ENCODE assay signal across 21 cellular contexts in the genomic region with DNA sequence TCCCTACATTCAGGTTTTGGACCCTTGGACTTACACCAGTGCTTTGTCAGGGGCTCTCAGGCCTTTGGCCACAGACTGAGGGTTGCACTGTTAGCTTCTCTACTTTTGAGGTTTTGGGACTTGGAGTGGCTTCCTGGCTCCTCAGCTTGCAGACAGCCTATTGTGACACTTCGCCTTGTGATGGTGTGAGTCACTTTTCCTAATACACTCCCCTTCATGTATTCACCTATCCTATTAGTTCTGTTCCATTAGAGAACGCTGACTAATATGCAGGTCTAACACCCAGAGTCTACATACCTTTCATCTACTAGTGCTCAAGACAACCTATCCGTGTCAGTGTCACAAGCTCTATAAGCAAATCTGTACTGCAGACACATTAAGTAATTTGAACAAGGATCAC.
DNase-seq lines count a peak whose midpoint lies in the region; ATAC-seq and TF ChIP-seq lines count a peak whose summit lies in the region.
"Had no signal": no experiment of that assay in that cellular context is flagged by ENCODE, and none has a peak within 500 bp of the region (broad histone marks: within the 10 kb centered on the region; RNA-seq: fewer than 3 reads in every experiment).

No MANE protein-coding gene starts in this region.

- no peak overlapping the region for H3K4me3 ChIP-seq in esophagus squamous epithelium
- no peak overlapping the region for H3K4me3 ChIP-seq in spleen

- intact Hi-C loops in esophagus squamous epithelium (cut with DNase I) (no loop called here), spleen (cut with DNase I; ENCODE audit: low total_unique reads) (no loop called here)

- H3K4me3 Mint-ChIP-seq in activated T-cell treated with anti-CD3 and anti-CD28 coated beads, Interleukin-2, amount 50 U/mL, for 72 hours = no peak overlapping the region
- H3K4me3 Mint-ChIP-seq: CD8-positive, alpha-beta memory T cell; naive thymus-derived CD4-positive, alpha-beta T cell; T-cell had no signal

- CTCF ChIA-PET in RWPE1 (lab: Yijun Ruan, JAX) = interaction anchor here (1.0 to 1.3 kb wide), 2 partner anchors 17 to 63 kb away, joined by 3 to 4 read pairs; no protein-coding TSS in a partner anchor

- H3K4me1 ChIP-seq in esophagus squamous epithelium (peaks cover 0 to 23% (median 5%) of the 10 kb centered on the region in 3 donors), spleen (no peaks in the 10 kb centered on the region)
- H3K4me1 ChIP-seq: parathyroid adenoma had no signal

- POLR2A ChIA-PET in RWPE1 (lab: Yijun Ruan, JAX; ENCODE audit: low non-redundant PET) = interaction anchor here (0.6 kb wide), 1 partner anchor 22 kb away, joined by 4 read pairs; no protein-coding TSS in a partner anchor

- H3K27ac Mint-ChIP-seq in activated T-cell treated with anti-CD3 and anti-CD28 coated beads, Interleukin-2, amount 50 U/mL, for 72 hours = no peak overlapping the region
- H3K27ac Mint-ChIP-seq: CD8-positive, alpha-beta memory T cell; naive thymus-derived CD4-positive, alpha-beta T cell; T-cell had no signal

- DNase-seq in H4 (ENCODE audit: low spot score) (peak; percentile 6), RWPE1 (ENCODE audit: low spot score) (peak; percentile 90), esophagus squamous epithelium (lab: John Stamatoyannopoulos, UW) (no peak), renal cortical epithelial cell (ENCODE audit: low read depth) (peak; percentile 74), GF-D8 (lab: John Stamatoyannopoulos, UW) (no peak), spleen (no peak), UCSD-AML1 (lab: John Stamatoyannopoulos, UW; ENCODE audit: unreplicated experiment) (no peak)
- DNase-seq in activated T-cell treated with anti-CD3 and anti-CD28 coated beads, Interleukin-2, amount 50 U/mL, for 72 hours = no peak
- DNase-seq: activated naive CD4-positive, alpha-beta T cell treated with Interleukin-2 at 50 U/mL for 16 hours; activated T-cell treated with anti-CD3 and anti-CD28 coated beads for 4 hours; anterior cingulate cortex; CD8-positive, alpha-beta memory T cell; naive thymus-derived CD4-positive, alpha-beta T cell; NCI-H1417 treated with DMSO at 0.1 percent for 48 hours; NCI-H345; NK-92 treated with Interleukin-12 subunit alpha and Interleukin-12 subunit beta, amount 100 ng/mL, for 24 hours; stimulated activated CD4-positive, alpha-beta T cell treated with anti-CD3 and anti-CD28 coated beads, Interleukin-4, amount 100 ng/mL, for 4 hours; substantia nigra; T-cell had no signal

- H3K27me3 ChIP-seq in esophagus squamous epithelium (no peaks in the 10 kb centered on the region), spleen (replicated peaks in 1 of 7) (no peaks in the 10 kb centered on the region)

- H3K27ac ChIP-seq in RWPE1 (no peak overlapping the region; the same call in 1 of the 2 replicates), esophagus squamous epithelium (peak overlapping the region; percentile 16 to 76 (median 71)), spleen (no peak overlapping the region)
- H3K27ac ChIP-seq: parathyroid adenoma had no signal

- no peaks in the 10 kb centered on the region for H3K36me3 Mint-ChIP-seq in activated T-cell treated with anti-CD3 and anti-CD28 coated beads, Interleukin-2, amount 50 U/mL, for 72 hours (ENCODE audit: insufficient read depth in 2 of 2)
- H3K36me3 Mint-ChIP-seq: CD8-positive, alpha-beta memory T cell; naive thymus-derived CD4-positive, alpha-beta T cell; T-cell had no signal

- H3K9me3 ChIP-seq in esophagus squamous epithelium = no peaks in the 10 kb centered on the region
- H3K9me3 ChIP-seq in spleen = peaks cover 0 to 5% (median 0%) of the 10 kb centered on the region in 8 donors

- no peak for ATAC-seq in activated T-cell treated with anti-CD3 and anti-CD28 coated beads, Interleukin-2, amount 50 U/mL, for 72 hours (replicated peaks in 1 of 2)
- ATAC-seq: HCT116; naive thymus-derived CD4-positive, alpha-beta T cell; T-cell had no signal

- TF ChIP-seq POLR2A in esophagus squamous epithelium (IDR thresholded peaks at IDR 0.05) = no peak
- no peak for TF ChIP-seq POLR2A in spleen (IDR thresholded peaks at IDR 0.05)

- H3K27me3 Mint-ChIP-seq in activated T-cell treated with anti-CD3 and anti-CD28 coated beads, Interleukin-2, amount 50 U/mL, for 72 hours (ENCODE audit: low read depth) = no peaks in the 10 kb centered on the region
- H3K27me3 Mint-ChIP-seq: naive thymus-derived CD4-positive, alpha-beta T cell; T-cell had no signal

- no peaks in the 10 kb centered on the region for H3K4me1 Mint-ChIP-seq in activated T-cell treated with anti-CD3 and anti-CD28 coated beads, Interleukin-2, amount 50 U/mL, for 72 hours (ENCODE audit: low read depth)
- H3K4me1 Mint-ChIP-seq: CD8-positive, alpha-beta memory T cell; naive thymus-derived CD4-positive, alpha-beta T cell; T-cell had no signal

- TF ChIP-seq CTCF in RWPE1 (conservative IDR thresholded peaks at IDR 0.05; ENCODE audit: low read depth) (no peak), esophagus squamous epithelium (IDR thresholded peaks at IDR 0.05) (no peak), spleen (IDR thresholded peaks at IDR 0.05 in 8 of 11, conservative IDR thresholded peaks at IDR 0.05 in 3 of 11) (no peak)

- WGBS in esophagus squamous epithelium, 2 donors = 39 to 49% methylated on average over 3 of the region's 3 CpGs
- WGBS in spleen, 5 donors = 83 to 93% (median 90%) methylated on average over 3 of the region's 3 CpGs

- H3K9me3 Mint-ChIP-seq in activated T-cell treated with anti-CD3 and anti-CD28 coated beads, Interleukin-2, amount 50 U/mL, for 72 hours = peaks cover 0 to 2% of the 10 kb centered on the region in 2 donors

- H3K36me3 ChIP-seq in esophagus squamous epithelium (no peaks in the 10 kb centered on the region), spleen (no peaks in the 10 kb centered on the region)

Comparison
In these comparisons a context has a peak if more than half of its experiments do, and no peak if none do; other contexts are left out.
1. DNase-seq: peak in H4 (single experiment), RWPE1 (single experiment) and renal cortical epithelial cell (single experiment); none in esophagus squamous epithelium (single experiment), GF-D8 (single experiment), activated T-cell treated with anti-CD3 and anti-CD28 coated beads, Interleukin-2, amount 50 U/mL, for 72 hours (0 of 2), spleen (single experiment) and UCSD-AML1 (single experiment).
2. H3K27ac ChIP-seq: peak in esophagus squamous epithelium (4 of 4); none in RWPE1 (single experiment) and spleen (0 of 8).